ENCODE assay signal across 8 cellular contexts in the genomic region with DNA sequence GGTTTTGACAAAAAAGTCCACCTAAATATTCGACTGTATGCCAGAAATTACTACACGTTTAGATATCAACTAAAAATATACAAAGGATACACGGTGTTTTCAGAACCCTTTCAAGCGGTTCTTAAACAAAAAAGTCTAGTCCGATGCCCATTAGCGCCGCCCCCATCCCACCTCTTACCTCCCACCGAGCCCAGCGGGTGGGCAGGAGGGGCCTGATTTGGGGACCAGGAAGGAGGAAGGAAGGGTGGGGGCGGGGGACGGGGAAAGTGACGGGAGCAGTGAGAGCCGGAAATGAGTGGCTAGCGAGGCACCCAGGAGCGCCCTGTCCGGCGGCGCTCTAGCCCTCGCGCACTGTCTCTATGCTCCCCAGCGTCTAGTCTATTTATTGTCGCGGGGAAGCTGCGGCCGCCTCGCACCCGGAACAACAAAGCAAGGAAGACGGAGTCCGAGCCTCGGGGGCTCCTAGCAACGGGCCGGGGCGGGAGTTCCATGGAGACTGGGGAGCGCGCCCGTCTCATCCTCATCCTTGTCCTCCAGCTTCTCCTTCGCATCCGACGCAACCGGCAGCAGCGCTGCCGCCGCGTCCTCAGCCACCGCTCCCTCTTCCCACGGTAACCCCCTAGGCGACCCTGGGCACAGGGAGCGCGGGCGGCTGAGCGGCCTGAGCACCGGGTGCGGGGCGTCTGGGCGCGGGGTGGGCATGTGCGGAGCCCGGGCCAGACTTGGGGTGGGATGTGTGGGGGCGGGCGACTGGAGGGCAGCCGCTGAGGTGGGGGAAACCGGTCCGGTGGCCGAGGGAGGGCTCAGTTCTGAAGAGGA. TPM values are rescaled to one million over a fixed set of nuclear protein-coding genes. Genes with fewer than 3 reads are reported as not detected.
DNase-seq lines count a peak whose midpoint lies in the region; ATAC-seq and FAIRE-seq lines count a peak whose summit lies in the region.

A gene (plus strand): TSS at position 410 of the 819 bp plus-strand sequence. CDS start 26,902 bp downstream, outside the sequence.

- peak within 1 kb of the TSS; percentile 87 for H3K9ac ChIP-seq in GM23248
- H3K9ac ChIP-seq in Karpas-422 (ENCODE audit: low read length), result peak within 1 kb of the TSS; percentile 86

- H3K27ac Mint-ChIP-seq in activated T-helper 1 cell treated with anti-CD3 and anti-CD28 coated beads, Interleukin-12 subunit alpha, Interleukin-12 subunit beta, Interleukin-2, Interleukin-4 antibody, amounts not matched to agents 30 ng/mL and 10 ng/mL and 1 ng/mL, durations not matched to agents 14 hours and 24 hours and 36 hours, result peak within 1 kb of the TSS; percentile 90
- H3K27ac Mint-ChIP-seq in naive B cell, result peak within 1 kb of the TSS; percentile 94 to 98 (median 96)
- H3K27ac Mint-ChIP-seq in stimulated activated effector memory CD8-positive, alpha-beta T cell treated with anti-CD3 and anti-CD28 coated beads, Interleukin-12 subunit alpha, Interleukin-12 subunit beta, amount 100 ng/mL, for 72 hours, result peak within 1 kb of the TSS; percentile 95

- H3K9me3 Mint-ChIP-seq in activated T-helper 1 cell treated with anti-CD3 and anti-CD28 coated beads, Interleukin-12 subunit alpha, Interleukin-12 subunit beta, Interleukin-2, Interleukin-4 antibody, amounts not matched to agents 30 ng/mL and 10 ng/mL and 1 ng/mL, durations not matched to agents 14 hours and 24 hours and 36 hours, result no peaks in the 10 kb centered on the region
- H3K9me3 Mint-ChIP-seq in naive B cell, result no peaks in the 10 kb centered on the region
- H3K9me3 Mint-ChIP-seq in stimulated activated effector memory CD8-positive, alpha-beta T cell treated with anti-CD3 and anti-CD28 coated beads, Interleukin-12 subunit alpha, Interleukin-12 subunit beta, amount 100 ng/mL, for 72 hours, result no peaks in the 10 kb centered on the region

- H3K4me3 ChIP-seq in GM23248, result peak within 1 kb of the TSS; percentile 89
- peak within 1 kb of the TSS; percentile 89 for H3K4me3 ChIP-seq in Karpas-422 (ENCODE audit: low read length)

- peaks cover 10% of the 10 kb centered on the region for H3K27me3 Mint-ChIP-seq in activated T-helper 1 cell treated with anti-CD3 and anti-CD28 coated beads, Interleukin-12 subunit alpha, Interleukin-12 subunit beta, Interleukin-2, Interleukin-4 antibody, amounts not matched to agents 30 ng/mL and 10 ng/mL and 1 ng/mL, durations not matched to agents 14 hours and 24 hours and 36 hours (ENCODE audit: insufficient read depth)
- no peaks in the 10 kb centered on the region for H3K27me3 Mint-ChIP-seq in naive B cell

- H3K4me1 ChIP-seq in GM23248 (ENCODE audit: insufficient read depth) (peaks cover 23% of the 10 kb centered on the region), Karpas-422 (ENCODE audit: low read length) (peaks cover 48% of the 10 kb centered on the region)

- H3K36me3 Mint-ChIP-seq in activated T-helper 1 cell treated with anti-CD3 and anti-CD28 coated beads, Interleukin-12 subunit alpha, Interleukin-12 subunit beta, Interleukin-2, Interleukin-4 antibody, amounts not matched to agents 30 ng/mL and 10 ng/mL and 1 ng/mL, durations not matched to agents 14 hours and 24 hours and 36 hours (ENCODE audit: low read depth), result no peaks in the 10 kb centered on the region
- no peaks in the 10 kb centered on the region for H3K36me3 Mint-ChIP-seq in naive B cell
- peaks cover 6% of the 10 kb centered on the region for H3K36me3 Mint-ChIP-seq in stimulated activated effector memory CD8-positive, alpha-beta T cell treated with anti-CD3 and anti-CD28 coated beads, Interleukin-12 subunit alpha, Interleukin-12 subunit beta, amount 100 ng/mL, for 72 hours

- H3K36me3 ChIP-seq in GM23248 (ENCODE audit: low read depth), result no peaks in the 10 kb centered on the region
- H3K36me3 ChIP-seq in Karpas-422 (ENCODE audit: insufficient read depth, low read length), result no peaks in the 10 kb centered on the region

- in situ Hi-C loops in GM23248 (cut with MboI), result no loop called here

- H3K9me3 ChIP-seq in GM23248 (ENCODE audit: low read depth), result no peaks in the 10 kb centered on the region
- no peaks in the 10 kb centered on the region for H3K9me3 ChIP-seq in Karpas-422 (ENCODE audit: low read length)

- H4K20me1 ChIP-seq in GM23248 (ENCODE audit: insufficient read depth) (peaks cover 12% of the 10 kb centered on the region; the same call in 1 of the 2 replicates), Karpas-422 (ENCODE audit: insufficient read depth, low read depth, low read length) (peaks cover 25% of the 10 kb centered on the region; the same call in 1 of the 2 replicates)

- H3K4me1 Mint-ChIP-seq in activated T-helper 1 cell treated with anti-CD3 and anti-CD28 coated beads, Interleukin-12 subunit alpha, Interleukin-12 subunit beta, Interleukin-2, Interleukin-4 antibody, amounts not matched to agents 30 ng/mL and 10 ng/mL and 1 ng/mL, durations not matched to agents 14 hours and 24 hours and 36 hours (ENCODE audit: low read depth), result peaks cover 48% of the 10 kb centered on the region
- peaks cover 45 to 49% (median 49%) of the 10 kb centered on the region in 3 donors for H3K4me1 Mint-ChIP-seq in naive B cell
- peaks cover 44% of the 10 kb centered on the region for H3K4me1 Mint-ChIP-seq in stimulated activated effector memory CD8-positive, alpha-beta T cell treated with anti-CD3 and anti-CD28 coated beads, Interleukin-12 subunit alpha, Interleukin-12 subunit beta, amount 100 ng/mL, for 72 hours

- peaks cover 15% of the 10 kb centered on the region for H3F3A ChIP-seq in GM23248 (ENCODE audit: insufficient read depth)

- H3K79me2 ChIP-seq in GM23248 (ENCODE audit: insufficient read depth) (peaks cover 49% of the 10 kb centered on the region), Karpas-422 (ENCODE audit: low read length) (peaks cover 50% of the 10 kb centered on the region)

- 1 to 2% methylated on average over 35 to 64 of the region's 64 CpGs for WGBS in GM23248 (ENCODE audit: low coverage in 1 of 2, low lambda C conversion rate in 2 of 2, missing lambda C conversion rate in 2 of 2), 2 experiments

- H3K27ac ChIP-seq in GM23248, result peak within 1 kb of the TSS; percentile 86
- H3K27ac ChIP-seq in Karpas-422 (ENCODE audit: low read length), result peak within 1 kb of the TSS; percentile 76

- H3K27me3 ChIP-seq in GM23248 (replicated peaks; ENCODE audit: insufficient read depth) (no peaks in the 10 kb centered on the region), Karpas-422 (ENCODE audit: low read length) (no peaks in the 10 kb centered on the region)

- DNase-seq in Daoy (ENCODE audit: low read depth) (peak; percentile 98), GM23248 (peak; percentile 95), Karpas-422 (peak; percentile 99), RCC 7860 (ENCODE audit: low spot score) (peak; percentile 85), fibroblast of gingiva (ENCODE audit: low read depth) (peak; percentile 97), naive B cell (peak; percentile 89)
- peak; percentile 76 for DNase-seq in activated T-helper 1 cell treated with anti-CD3 and anti-CD28 coated beads, Interleukin-12 subunit alpha, Interleukin-12 subunit beta, Interleukin-2, Interleukin-4 antibody, amounts not matched to agents 30 ng/mL and 10 ng/mL and 1 ng/mL, durations not matched to agents 14 hours and 24 hours and 36 hours (ENCODE audit: low spot score)
- DNase-seq in stimulated activated effector memory CD8-positive, alpha-beta T cell treated with anti-CD3 and anti-CD28 coated beads, Interleukin-12 subunit alpha, Interleukin-12 subunit beta, amount 100 ng/mL, for 72 hours (ENCODE audit: low spot score in 2 of 2), result peak; percentile 75 to 91

- H3K4me2 ChIP-seq in GM23248 (ENCODE audit: unreplicated experiment) (peak within 1 kb of the TSS; percentile 100), Karpas-422 (ENCODE audit: low read depth, low read length, poor library complexity, severe bottlenecking) (peak within 1 kb of the TSS; percentile 99)

- intact Hi-C loops in activated T-helper 1 cell treated with anti-CD3 and anti-CD28 coated beads, Interleukin-12 subunit alpha, Interleukin-12 subunit beta, Interleukin-2, Interleukin-4 antibody, amounts not matched to agents 30 ng/mL and 10 ng/mL and 1 ng/mL, durations not matched to agents 14 hours and 24 hours and 36 hours (cut with micrococcal nuclease), result loop anchor here (1.0 to 10.0 kb wide), 8 partner anchors 20 to 1138 kb away; a partner anchor contains a TSS

- peak within 1 kb of the TSS; percentile 95 for H3K4me3 Mint-ChIP-seq in activated T-helper 1 cell treated with anti-CD3 and anti-CD28 coated beads, Interleukin-12 subunit alpha, Interleukin-12 subunit beta, Interleukin-2, Interleukin-4 antibody, amounts not matched to agents 30 ng/mL and 10 ng/mL and 1 ng/mL, durations not matched to agents 14 hours and 24 hours and 36 hours
- H3K4me3 Mint-ChIP-seq in naive B cell, result peak within 1 kb of the TSS; percentile 96 to 100 (median 98)
- peak within 1 kb of the TSS; percentile 95 for H3K4me3 Mint-ChIP-seq in stimulated activated effector memory CD8-positive, alpha-beta T cell treated with anti-CD3 and anti-CD28 coated beads, Interleukin-12 subunit alpha, Interleukin-12 subunit beta, amount 100 ng/mL, for 72 hours

- ATAC-seq in naive B cell (ENCODE audit: low read depth in 2 of 2), result peak; percentile 81 to 83
- peak; percentile 95 for ATAC-seq in stimulated activated effector memory CD8-positive, alpha-beta T cell treated with anti-CD3 and anti-CD28 coated beads, Interleukin-12 subunit alpha, Interleukin-12 subunit beta, amount 100 ng/mL, for 72 hours

- H3K9me2 ChIP-seq in GM23248 (ENCODE audit: insufficient read depth) (no peaks in the 10 kb centered on the region), Karpas-422 (replicated peaks; ENCODE audit: insufficient read depth, low read length) (no peaks in the 10 kb centered on the region)

- peak; percentile 66 for FAIRE-seq in RCC 7860 (lab: Jason Lieb, UNC)

- H2AFZ ChIP-seq in GM23248, result peak within 1 kb of the TSS; percentile 94
- H2AFZ ChIP-seq in Karpas-422 (ENCODE audit: low read length), result peak within 1 kb of the TSS; percentile 98

RNA-seq across cellular contexts. Expression of the gene that starts here (rescaled TPM):
- total RNA-seq in Daoy (2014; rRNA removed; shearing (Covaris generic)), result 69.7 and 70.2 TPM in 2 replicates
- 40.5 and 42.7 TPM in 2 replicates for total RNA-seq in GM23248 (2014; rRNA removed; shearing (Covaris generic))
- polyA plus RNA-seq in GM23248 (2016; fragmentation: Nextera tagmentation; extraction: Ambion mirVana), result 46.0 and 53.5 TPM in 2 replicates
- total RNA-seq in Karpas-422 (2014; rRNA removed; shearing (Covaris generic); ENCODE audit: low replicate concordance), result 45.6 and 161 TPM in 2 replicates
- total RNA-seq in activated T-helper 1 cell treated with anti-CD3 and anti-CD28 coated beads, Interleukin-12 subunit alpha, Interleukin-12 subunit beta, Interleukin-2, Interleukin-4 antibody, amounts not matched to agents 30 ng/mL and 10 ng/mL and 1 ng/mL, durations not matched to agents 14 hours and 24 hours and 36 hours, result 40.5 and 42.2 TPM in 2 replicates
- 100 to 1,000 TPM in 1 of 6 donors, 10 to 100 TPM in 5; 64.4 to 100 (median 76.7) TPM for polyA plus RNA-seq in naive B cell (ENCODE audit: low read depth in 6 of 6)

Comparison
In these comparisons a context has a peak if more than half of its experiments do, and no peak if none do; other contexts are left out.
1. Peak in every context shown above with its lines: DNase-seq, ATAC-seq, H3K4me3 ChIP-seq and H3K27ac ChIP-seq.